In the genomic region with DNA sequence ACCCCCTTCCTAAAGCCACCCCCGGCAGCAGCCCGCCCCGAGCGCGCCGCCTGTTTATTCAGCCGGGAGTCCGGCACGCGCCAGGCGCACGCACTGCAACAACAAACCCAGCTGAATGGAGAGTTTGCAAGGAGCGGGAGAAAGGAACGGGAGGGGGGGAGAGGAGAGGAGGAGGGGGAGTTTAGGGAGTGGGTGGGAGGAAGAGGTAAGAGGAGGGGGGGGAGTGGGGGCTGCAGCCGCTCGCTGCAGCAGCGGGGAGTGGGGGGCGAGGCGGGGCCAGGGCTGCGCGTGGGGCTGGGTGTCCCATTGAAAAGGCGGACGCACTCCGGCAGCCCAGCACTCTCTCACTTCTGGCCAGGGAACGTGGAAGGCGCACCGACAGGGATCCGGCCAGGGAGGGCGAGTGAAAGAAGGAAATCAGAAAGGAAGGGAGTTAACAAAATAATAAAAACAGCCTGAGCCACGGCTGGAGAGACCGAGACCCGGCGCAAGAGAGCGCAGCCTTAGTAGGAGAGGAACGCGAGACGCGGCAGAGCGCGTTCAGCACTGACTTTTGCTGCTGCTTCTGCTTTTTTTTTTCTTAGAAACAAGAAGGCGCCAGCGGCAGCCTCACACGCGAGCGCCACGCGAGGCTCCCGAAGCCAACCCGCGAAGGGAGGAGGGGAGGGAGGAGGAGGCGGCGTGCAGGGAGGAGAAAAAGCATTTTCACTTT, we compare ENCODE assay signal across 9 cellular contexts. TPM values are rescaled to one million over a fixed set of nuclear protein-coding genes. Genes with fewer than 3 reads are reported as not detected.
A peak's percentile ranks its signal among the peaks of the same experiment; 100 is the strongest.
DNase-seq lines count a peak whose midpoint lies in the region; ATAC-seq lines count a peak whose summit lies in the region.
"Had no signal": no experiment of that assay in that cellular context is flagged by ENCODE, and none has a peak within 500 bp of the region (broad histone marks: within the 10 kb centered on the region; RNA-seq: fewer than 3 reads in every experiment).

ASCL1 (plus strand) TSS at position 336 of the 712 bp plus-strand sequence. CDS start 571 bp downstream, outside the sequence.

- peaks cover 31% of the 10 kb centered on the region for H3K27me3 ChIP-seq in rectal smooth muscle tissue (ENCODE audit: control insufficient read depth, insufficient read depth, low read length)

- no peaks in the 10 kb centered on the region for H3K36me3 ChIP-seq in rectal smooth muscle tissue (ENCODE audit: control insufficient read depth, insufficient read depth, low read length)

- no peaks in the 10 kb centered on the region for H3K36me3 Mint-ChIP-seq in activated CD4-positive, alpha-beta T cell treated with anti-CD3 and anti-CD28 coated beads, Interleukin-2, amount 10 ng/mL, durations not matched to agents 24 days and 14 days (ENCODE audit: low read depth)
- H3K36me3 Mint-ChIP-seq in T-helper 17 cell (ENCODE audit: low read depth) = peaks cover 3% of the 10 kb centered on the region

- H3K9ac ChIP-seq in rectal smooth muscle tissue (ENCODE audit: low read length) = no peak within 1 kb of the TSS

- H3K27ac Mint-ChIP-seq in activated CD4-positive, alpha-beta T cell treated with anti-CD3 and anti-CD28 coated beads, Interleukin-2, amount 10 ng/mL, durations not matched to agents 24 days and 14 days = peak within 1 kb of the TSS; percentile 45
- no peak within 1 kb of the TSS for H3K27ac Mint-ChIP-seq in T-helper 17 cell

- DNase-seq in activated CD4-positive, alpha-beta T cell treated with anti-CD3 and anti-CD28 coated beads, Interleukin-2, amount 10 ng/mL, durations not matched to agents 24 days and 14 days = peak; percentile 73
- DNase-seq in activated CD4-positive, alpha-beta T cell treated with anti-CD3 and anti-CD28 coated beads, Interleukin-2, amount 50 U/mL, for 4 hours = no peak
- peak; percentile 8 for DNase-seq in HK-2 (ENCODE audit: unreplicated experiment)
- DNase-seq in T-helper 17 cell = no peak
- peak; percentile 26 for DNase-seq in foreskin melanocyte
- DNase-seq in A172 (ENCODE audit: low spot score) = no peak
- DNase-seq in central memory CD4-positive, alpha-beta T cell = no peak

- peaks cover 37% of the 10 kb centered on the region for H3K4me1 Mint-ChIP-seq in activated CD4-positive, alpha-beta T cell treated with anti-CD3 and anti-CD28 coated beads, Interleukin-2, amount 10 ng/mL, durations not matched to agents 24 days and 14 days
- peaks cover 4% of the 10 kb centered on the region for H3K4me1 Mint-ChIP-seq in T-helper 17 cell

- ATAC-seq in T-helper 17 cell = no peak

- no peaks in the 10 kb centered on the region for H3K9me3 ChIP-seq in T-helper 17 cell (ENCODE audit: control insufficient read depth, low read length, poor library complexity, severe bottlenecking)

- H3K4me3 ChIP-seq in rectal smooth muscle tissue (ENCODE audit: low read length) = peak within 1 kb of the TSS; percentile 57

- peak within 1 kb of the TSS; percentile 81 for H3K4me3 Mint-ChIP-seq in activated CD4-positive, alpha-beta T cell treated with anti-CD3 and anti-CD28 coated beads, Interleukin-2, amount 10 ng/mL, durations not matched to agents 24 days and 14 days
- peak within 1 kb of the TSS; percentile 81 for H3K4me3 Mint-ChIP-seq in T-helper 17 cell

- H3K9me3 Mint-ChIP-seq in activated CD4-positive, alpha-beta T cell treated with anti-CD3 and anti-CD28 coated beads, Interleukin-2, amount 10 ng/mL, durations not matched to agents 24 days and 14 days = peaks cover 5% of the 10 kb centered on the region

- intact Hi-C loops in activated CD4-positive, alpha-beta T cell treated with anti-CD3 and anti-CD28 coated beads, Interleukin-2, amount 10 ng/mL, durations not matched to agents 24 days and 14 days (cut with micrococcal nuclease) = no loop called here

- H3K4me1 ChIP-seq in rectal smooth muscle tissue (ENCODE audit: control insufficient read depth, insufficient read depth, low read length) = peaks cover 2% of the 10 kb centered on the region

- H3K27me3 Mint-ChIP-seq in activated CD4-positive, alpha-beta T cell treated with anti-CD3 and anti-CD28 coated beads, Interleukin-2, amount 10 ng/mL, durations not matched to agents 24 days and 14 days = peaks cover 79% of the 10 kb centered on the region
- H3K27me3 Mint-ChIP-seq in T-helper 17 cell = peaks cover 71% of the 10 kb centered on the region

- H3K27ac ChIP-seq in rectal smooth muscle tissue (ENCODE audit: low read depth, low read length) = no peak within 1 kb of the TSS
- H3K27ac ChIP-seq: C4-2B had no signal

RNA-seq across cellular contexts. Expression of gene ASCL1, which starts in this region (rescaled TPM):
- total RNA-seq in activated CD4-positive, alpha-beta T cell treated with anti-CD3 and anti-CD28 coated beads, Interleukin-2, amount 10 ng/mL, durations not matched to agents 24 days and 14 days = 0.07 TPM in 1 of 2 replicates, not detected in the other
- total RNA-seq in T-helper 17 cell = not detected
- not detected in 2 replicates for total RNA-seq in A172 (2014; rRNA removed; shearing (Covaris generic))

Comparison
In these comparisons a context has a peak if more than half of its experiments do, and no peak if none do; other contexts are left out.
1. Peak in DNase-seq in activated CD4-positive, alpha-beta T cell treated with anti-CD3 and anti-CD28 coated beads, Interleukin-2, amount 10 ng/mL, durations not matched to agents 24 days and 14 days; RNA of the gene not detected or under 1 TPM.
2. DNase-seq: peak in HK-2 (single experiment) and foreskin melanocyte (single experiment); none in activated CD4-positive, alpha-beta T cell treated with anti-CD3 and anti-CD28 coated beads, Interleukin-2, amount 50 U/mL, for 4 hours (0 of 2), T-helper 17 cell (0 of 3), A172 (single experiment) and central memory CD4-positive, alpha-beta T cell (single experiment).